1 cellular context compared by ENCODE assay signal in the genomic region with DNA sequence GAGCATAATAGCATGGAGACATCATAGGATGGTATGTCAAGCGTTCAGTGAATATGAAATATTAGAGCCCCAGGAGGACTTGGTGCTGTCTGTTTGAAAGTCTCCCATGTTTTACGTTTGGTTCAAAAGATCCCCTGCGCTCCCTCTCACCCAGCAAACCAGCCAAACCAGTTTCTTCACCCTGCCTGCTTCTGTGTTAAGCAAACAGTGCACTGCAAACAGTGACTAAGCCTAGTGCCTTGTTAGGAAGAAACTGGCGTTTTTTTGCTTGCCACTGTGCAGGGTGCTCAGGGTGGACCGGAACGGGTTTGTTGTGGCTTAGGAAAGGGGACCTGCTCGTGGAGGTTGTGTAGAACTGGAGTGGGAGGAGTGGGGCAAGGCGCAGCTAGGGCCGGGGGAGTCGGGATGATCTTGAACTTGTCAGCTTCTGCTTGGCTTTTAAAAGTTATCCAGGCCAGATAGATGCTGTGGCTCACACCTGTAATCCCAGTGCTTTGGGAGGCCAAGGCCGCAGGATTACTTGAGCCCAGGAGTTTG.
TF ChIP-seq lines count a peak whose summit lies in the region.

No MANE protein-coding gene starts in this region.

TF ChIP-seq in HepG2, 621 proteins besides CTCF, POLR2A, EP300 and RAD21 (continued from another document and continues in another):
- TF ChIP-seq, protein P1, sequence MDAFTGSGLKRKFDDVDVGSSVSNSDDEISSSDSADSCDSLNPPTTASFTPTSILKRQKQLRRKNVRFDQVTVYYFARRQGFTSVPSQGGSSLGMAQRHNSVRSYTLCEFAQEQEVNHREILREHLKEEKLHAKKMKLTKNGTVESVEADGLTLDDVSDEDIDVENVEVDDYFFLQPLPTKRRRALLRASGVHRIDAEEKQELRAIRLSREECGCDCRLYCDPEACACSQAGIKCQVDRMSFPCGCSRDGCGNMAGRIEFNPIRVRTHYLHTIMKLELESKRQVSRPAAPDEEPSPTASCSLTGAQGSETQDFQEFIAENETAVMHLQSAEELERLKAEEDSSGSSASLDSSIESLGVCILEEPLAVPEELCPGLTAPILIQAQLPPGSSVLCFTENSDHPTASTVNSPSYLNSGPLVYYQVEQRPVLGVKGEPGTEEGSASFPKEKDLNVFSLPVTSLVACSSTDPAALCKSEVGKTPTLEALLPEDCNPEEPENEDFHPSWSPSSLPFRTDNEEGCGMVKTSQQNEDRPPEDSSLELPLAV (CRISPR knock-in tag; conservative IDR thresholded peaks at IDR 0.05; ENCODE audit: low read depth), result no peak
- no peak for TF ChIP-seq ADNP (CRISPR knock-in tag; IDR thresholded peaks at IDR 0.05)
- peak; percentile 96 for TF ChIP-seq ZNF350 (CRISPR knock-in tag; IDR thresholded peaks at IDR 0.05; ENCODE audit: borderline replicate concordance, low read depth)
- TF ChIP-seq, protein P2, sequence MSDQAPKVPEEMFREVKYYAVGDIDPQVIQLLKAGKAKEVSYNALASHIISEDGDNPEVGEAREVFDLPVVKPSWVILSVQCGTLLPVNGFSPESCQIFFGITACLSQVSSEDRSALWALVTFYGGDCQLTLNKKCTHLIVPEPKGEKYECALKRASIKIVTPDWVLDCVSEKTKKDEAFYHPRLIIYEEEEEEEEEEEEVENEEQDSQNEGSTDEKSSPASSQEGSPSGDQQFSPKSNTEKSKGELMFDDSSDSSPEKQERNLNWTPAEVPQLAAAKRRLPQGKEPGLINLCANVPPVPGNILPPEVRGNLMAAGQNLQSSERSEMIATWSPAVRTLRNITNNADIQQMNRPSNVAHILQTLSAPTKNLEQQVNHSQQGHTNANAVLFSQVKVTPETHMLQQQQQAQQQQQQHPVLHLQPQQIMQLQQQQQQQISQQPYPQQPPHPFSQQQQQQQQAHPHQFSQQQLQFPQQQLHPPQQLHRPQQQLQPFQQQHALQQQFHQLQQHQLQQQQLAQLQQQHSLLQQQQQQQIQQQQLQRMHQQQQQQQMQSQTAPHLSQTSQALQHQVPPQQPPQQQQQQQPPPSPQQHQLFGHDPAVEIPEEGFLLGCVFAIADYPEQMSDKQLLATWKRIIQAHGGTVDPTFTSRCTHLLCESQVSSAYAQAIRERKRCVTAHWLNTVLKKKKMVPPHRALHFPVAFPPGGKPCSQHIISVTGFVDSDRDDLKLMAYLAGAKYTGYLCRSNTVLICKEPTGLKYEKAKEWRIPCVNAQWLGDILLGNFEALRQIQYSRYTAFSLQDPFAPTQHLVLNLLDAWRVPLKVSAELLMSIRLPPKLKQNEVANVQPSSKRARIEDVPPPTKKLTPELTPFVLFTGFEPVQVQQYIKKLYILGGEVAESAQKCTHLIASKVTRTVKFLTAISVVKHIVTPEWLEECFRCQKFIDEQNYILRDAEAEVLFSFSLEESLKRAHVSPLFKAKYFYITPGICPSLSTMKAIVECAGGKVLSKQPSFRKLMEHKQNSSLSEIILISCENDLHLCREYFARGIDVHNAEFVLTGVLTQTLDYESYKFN (CRISPR knock-in tag; conservative IDR thresholded peaks at IDR 0.05), result peak; percentile 100
- TF ChIP-seq KMT2A (CRISPR knock-in tag; IDR thresholded peaks at IDR 0.05), result peak; percentile 80; the same call in 1 of the 2 replicates
- peak; percentile 98 for TF ChIP-seq FOXA3 (CRISPR knock-in tag; IDR thresholded peaks at IDR 0.05)
- TF ChIP-seq ZNF75D (CRISPR knock-in tag; IDR thresholded peaks at IDR 0.05; ENCODE audit: borderline replicate concordance), result no peak
- peak; percentile 86; the same call in 1 of the 2 replicates for TF ChIP-seq DNMT3B (CRISPR knock-in tag; conservative IDR thresholded peaks at IDR 0.05)
- peak; percentile 59; the same call in 1 of the 2 replicates for TF ChIP-seq ZNF546 (CRISPR knock-in tag; conservative IDR thresholded peaks at IDR 0.05)
- TF ChIP-seq CEBPB (IDR thresholded peaks at IDR 0.05; ENCODE audit: borderline replicate concordance, low read depth, low read length), result peak; percentile 93
- TF ChIP-seq ZMYM3 (CRISPR knock-in tag; IDR thresholded peaks at IDR 0.05), result peak; percentile 97
- TF ChIP-seq, protein P3, sequence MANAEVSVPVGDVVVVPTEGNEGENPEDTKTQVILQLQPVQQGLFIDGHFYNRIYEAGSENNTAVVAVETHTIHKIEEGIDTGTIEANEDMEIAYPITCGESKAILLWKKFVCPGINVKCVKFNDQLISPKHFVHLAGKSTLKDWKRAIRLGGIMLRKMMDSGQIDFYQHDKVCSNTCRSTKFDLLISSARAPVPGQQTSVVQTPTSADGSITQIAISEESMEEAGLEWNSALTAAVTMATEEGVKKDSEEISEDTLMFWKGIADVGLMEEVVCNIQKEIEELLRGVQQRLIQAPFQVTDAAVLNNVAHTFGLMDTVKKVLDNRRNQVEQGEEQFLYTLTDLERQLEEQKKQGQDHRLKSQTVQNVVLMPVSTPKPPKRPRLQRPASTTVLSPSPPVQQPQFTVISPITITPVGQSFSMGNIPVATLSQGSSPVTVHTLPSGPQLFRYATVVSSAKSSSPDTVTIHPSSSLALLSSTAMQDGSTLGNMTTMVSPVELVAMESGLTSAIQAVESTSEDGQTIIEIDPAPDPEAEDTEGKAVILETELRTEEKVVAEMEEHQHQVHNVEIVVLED (CRISPR knock-in tag; IDR thresholded peaks at IDR 0.05; ENCODE audit: borderline replicate concordance), result peak; percentile 57; the same call in 1 of the 2 replicates
- peak; percentile 87 for TF ChIP-seq ZMYM4 (CRISPR knock-in tag; IDR thresholded peaks at IDR 0.05)
- no peak for TF ChIP-seq ZNF101 (CRISPR knock-in tag; IDR thresholded peaks at IDR 0.05; ENCODE audit: borderline replicate concordance, low read depth)
- TF ChIP-seq ZNF383 (CRISPR knock-in tag; IDR thresholded peaks at IDR 0.05; ENCODE audit: borderline replicate concordance), result no peak
- TF ChIP-seq HDAC2 (CRISPR knock-in tag; IDR thresholded peaks at IDR 0.05), result peak; percentile 98
- peak; percentile 98 for TF ChIP-seq PHF5A (CRISPR knock-in tag; IDR thresholded peaks at IDR 0.05; ENCODE audit: low read depth, unreplicated experiment)
- peak; percentile 97 for TF ChIP-seq JUN (CRISPR knock-in tag; IDR thresholded peaks at IDR 0.05)
- peak; percentile 85 for TF ChIP-seq HMG20B (CRISPR knock-in tag; conservative IDR thresholded peaks at IDR 0.05)
- 0 out of 2 replicates have a peak, but pooled peaks have one; percentile 81 for TF ChIP-seq MEIS1 (CRISPR knock-in tag; IDR thresholded peaks at IDR 0.05; ENCODE audit: borderline replicate concordance)
- TF ChIP-seq, protein P4, sequence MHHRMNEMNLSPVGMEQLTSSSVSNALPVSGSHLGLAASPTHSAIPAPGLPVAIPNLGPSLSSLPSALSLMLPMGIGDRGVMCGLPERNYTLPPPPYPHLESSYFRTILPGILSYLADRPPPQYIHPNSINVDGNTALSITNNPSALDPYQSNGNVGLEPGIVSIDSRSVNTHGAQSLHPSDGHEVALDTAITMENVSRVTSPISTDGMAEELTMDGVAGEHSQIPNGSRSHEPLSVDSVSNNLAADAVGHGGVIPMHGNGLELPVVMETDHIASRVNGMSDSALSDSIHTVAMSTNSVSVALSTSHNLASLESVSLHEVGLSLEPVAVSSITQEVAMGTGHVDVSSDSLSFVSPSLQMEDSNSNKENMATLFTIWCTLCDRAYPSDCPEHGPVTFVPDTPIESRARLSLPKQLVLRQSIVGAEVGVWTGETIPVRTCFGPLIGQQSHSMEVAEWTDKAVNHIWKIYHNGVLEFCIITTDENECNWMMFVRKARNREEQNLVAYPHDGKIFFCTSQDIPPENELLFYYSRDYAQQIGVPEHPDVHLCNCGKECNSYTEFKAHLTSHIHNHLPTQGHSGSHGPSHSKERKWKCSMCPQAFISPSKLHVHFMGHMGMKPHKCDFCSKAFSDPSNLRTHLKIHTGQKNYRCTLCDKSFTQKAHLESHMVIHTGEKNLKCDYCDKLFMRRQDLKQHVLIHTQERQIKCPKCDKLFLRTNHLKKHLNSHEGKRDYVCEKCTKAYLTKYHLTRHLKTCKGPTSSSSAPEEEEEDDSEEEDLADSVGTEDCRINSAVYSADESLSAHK (CRISPR knock-in tag; IDR thresholded peaks at IDR 0.05; ENCODE audit: borderline replicate concordance), result no peak
- TF ChIP-seq NRL (CRISPR knock-in tag; IDR thresholded peaks at IDR 0.05; ENCODE audit: borderline replicate concordance), result peak; percentile 56; the same call in 1 of the 2 replicates
- TF ChIP-seq, protein P5, sequence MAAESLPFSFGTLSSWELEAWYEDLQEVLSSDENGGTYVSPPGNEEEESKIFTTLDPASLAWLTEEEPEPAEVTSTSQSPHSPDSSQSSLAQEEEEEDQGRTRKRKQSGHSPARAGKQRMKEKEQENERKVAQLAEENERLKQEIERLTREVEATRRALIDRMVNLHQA (CRISPR knock-in tag; IDR thresholded peaks at IDR 0.05), result no peak
- peak; percentile 42; the same call in 1 of the 2 replicates for TF ChIP-seq IRX3 (CRISPR knock-in tag; IDR thresholded peaks at IDR 0.05; ENCODE audit: borderline replicate concordance, low read depth)
- no peak for TF ChIP-seq KLF13 (CRISPR knock-in tag; IDR thresholded peaks at IDR 0.05)
- TF ChIP-seq ZNF761 (CRISPR knock-in tag; conservative IDR thresholded peaks at IDR 0.05), result peak; percentile 94
- TF ChIP-seq FOXK1 (CRISPR knock-in tag; IDR thresholded peaks at IDR 0.05; ENCODE audit: borderline replicate concordance, low read depth), result peak; percentile 86; the same call in 1 of the 2 replicates
- 0 out of 2 replicates have a peak, but pooled peaks have one; percentile 35 for TF ChIP-seq ZKSCAN1 (IDR thresholded peaks at IDR 0.05; ENCODE audit: low read length)
- peak; percentile 50; the same call in 1 of the 2 replicates for TF ChIP-seq ZNF766 (CRISPR knock-in tag; IDR thresholded peaks at IDR 0.05; ENCODE audit: borderline replicate concordance)
- TF ChIP-seq ZNF30 (CRISPR knock-in tag; IDR thresholded peaks at IDR 0.05), result no peak
- TF ChIP-seq ZNF317 (CRISPR knock-in tag; IDR thresholded peaks at IDR 0.05), result peak; percentile 73; the same call in 1 of the 2 replicates
- TF ChIP-seq MIXL1 (CRISPR knock-in tag; IDR thresholded peaks at IDR 0.05), result peak; percentile 95
- TF ChIP-seq ATF7 (IDR thresholded peaks at IDR 0.05), result no peak
- peak; percentile 84 for TF ChIP-seq ATF7 (CRISPR knock-in tag; IDR thresholded peaks at IDR 0.05)
- no peak for TF ChIP-seq NR1H2 (CRISPR knock-in tag; IDR thresholded peaks at IDR 0.05; ENCODE audit: borderline replicate concordance, low read depth)
- no peak for TF ChIP-seq FOXP1 (IDR thresholded peaks at IDR 0.05)
- TF ChIP-seq FOXP1 (CRISPR knock-in tag; IDR thresholded peaks at IDR 0.05), result peak; percentile 87
- no peak; the same call in 1 of the 2 replicates for TF ChIP-seq ZSCAN12 (CRISPR knock-in tag; IDR thresholded peaks at IDR 0.05)
- peak; percentile 96 for TF ChIP-seq ZNF331 (CRISPR knock-in tag; IDR thresholded peaks at IDR 0.05)
- TF ChIP-seq ZEB1 (IDR thresholded peaks at IDR 0.05; ENCODE audit: insufficient replicate concordance, low read depth), result peak; percentile 68
- TF ChIP-seq ZNF501 (CRISPR knock-in tag; IDR thresholded peaks at IDR 0.05), result peak; percentile 90
- TF ChIP-seq ONECUT2 (CRISPR knock-in tag; IDR thresholded peaks at IDR 0.05), result peak; percentile 51; the same call in 1 of the 2 replicates
- TF ChIP-seq ZNF431 (CRISPR knock-in tag; IDR thresholded peaks at IDR 0.05; ENCODE audit: borderline replicate concordance, low read depth), result peak; percentile 53; the same call in 1 of the 2 replicates
- peak; percentile 97; the same call in 1 of the 2 replicates for TF ChIP-seq CBX5 (CRISPR knock-in tag; IDR thresholded peaks at IDR 0.05; ENCODE audit: borderline replicate concordance)
- peak; percentile 98 for TF ChIP-seq MTA1 (CRISPR knock-in tag; IDR thresholded peaks at IDR 0.05; ENCODE audit: borderline replicate concordance)
- TF ChIP-seq, protein P6, sequence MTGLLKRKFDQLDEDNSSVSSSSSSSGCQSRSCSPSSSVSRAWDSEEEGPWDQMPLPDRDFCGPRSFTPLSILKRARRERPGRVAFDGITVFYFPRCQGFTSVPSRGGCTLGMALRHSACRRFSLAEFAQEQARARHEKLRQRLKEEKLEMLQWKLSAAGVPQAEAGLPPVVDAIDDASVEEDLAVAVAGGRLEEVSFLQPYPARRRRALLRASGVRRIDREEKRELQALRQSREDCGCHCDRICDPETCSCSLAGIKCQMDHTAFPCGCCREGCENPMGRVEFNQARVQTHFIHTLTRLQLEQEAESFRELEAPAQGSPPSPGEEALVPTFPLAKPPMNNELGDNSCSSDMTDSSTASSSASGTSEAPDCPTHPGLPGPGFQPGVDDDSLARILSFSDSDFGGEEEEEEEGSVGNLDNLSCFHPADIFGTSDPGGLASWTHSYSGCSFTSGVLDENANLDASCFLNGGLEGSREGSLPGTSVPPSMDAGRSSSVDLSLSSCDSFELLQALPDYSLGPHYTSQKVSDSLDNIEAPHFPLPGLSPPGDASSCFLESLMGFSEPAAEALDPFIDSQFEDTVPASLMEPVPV (CRISPR knock-in tag; IDR thresholded peaks at IDR 0.05), result no peak
- TF ChIP-seq ZNF746 (CRISPR knock-in tag; IDR thresholded peaks at IDR 0.05), result peak; percentile 83; the same call in 1 of the 2 replicates
- peak; percentile 68 for TF ChIP-seq SMC3 (IDR thresholded peaks at IDR 0.05; ENCODE audit: low read length)
- peak; percentile 97; the same call in 1 of the 2 replicates for TF ChIP-seq ZNF556 (CRISPR knock-in tag; IDR thresholded peaks at IDR 0.05; ENCODE audit: borderline replicate concordance)
- TF ChIP-seq ATM (IDR thresholded peaks at IDR 0.05; ENCODE audit: borderline replicate concordance), result no peak
- peak; percentile 43; the same call in 1 of the 2 replicates for TF ChIP-seq ESRRA (CRISPR knock-in tag; IDR thresholded peaks at IDR 0.05; ENCODE audit: low read depth)
- no peak for TF ChIP-seq PLRG1 (conservative IDR thresholded peaks at IDR 0.05)
- peak; percentile 98 for TF ChIP-seq MIER3 (CRISPR knock-in tag; IDR thresholded peaks at IDR 0.05; ENCODE audit: borderline replicate concordance)
- TF ChIP-seq MEIS2 (CRISPR knock-in tag; IDR thresholded peaks at IDR 0.05), result peak; percentile 71; the same call in 1 of the 2 replicates
- TF ChIP-seq, protein P7, sequence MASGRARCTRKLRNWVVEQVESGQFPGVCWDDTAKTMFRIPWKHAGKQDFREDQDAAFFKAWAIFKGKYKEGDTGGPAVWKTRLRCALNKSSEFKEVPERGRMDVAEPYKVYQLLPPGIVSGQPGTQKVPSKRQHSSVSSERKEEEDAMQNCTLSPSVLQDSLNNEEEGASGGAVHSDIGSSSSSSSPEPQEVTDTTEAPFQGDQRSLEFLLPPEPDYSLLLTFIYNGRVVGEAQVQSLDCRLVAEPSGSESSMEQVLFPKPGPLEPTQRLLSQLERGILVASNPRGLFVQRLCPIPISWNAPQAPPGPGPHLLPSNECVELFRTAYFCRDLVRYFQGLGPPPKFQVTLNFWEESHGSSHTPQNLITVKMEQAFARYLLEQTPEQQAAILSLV (CRISPR knock-in tag; IDR thresholded peaks at IDR 0.05; ENCODE audit: borderline replicate concordance), result peak; percentile 77; the same call in 1 of the 2 replicates
- peak; percentile 75; the same call in 1 of the 2 replicates for TF ChIP-seq YEATS2 (CRISPR knock-in tag; IDR thresholded peaks at IDR 0.05; ENCODE audit: borderline replicate concordance)
